1 cellular context compared by ENCODE assay signal in the genomic region with DNA sequence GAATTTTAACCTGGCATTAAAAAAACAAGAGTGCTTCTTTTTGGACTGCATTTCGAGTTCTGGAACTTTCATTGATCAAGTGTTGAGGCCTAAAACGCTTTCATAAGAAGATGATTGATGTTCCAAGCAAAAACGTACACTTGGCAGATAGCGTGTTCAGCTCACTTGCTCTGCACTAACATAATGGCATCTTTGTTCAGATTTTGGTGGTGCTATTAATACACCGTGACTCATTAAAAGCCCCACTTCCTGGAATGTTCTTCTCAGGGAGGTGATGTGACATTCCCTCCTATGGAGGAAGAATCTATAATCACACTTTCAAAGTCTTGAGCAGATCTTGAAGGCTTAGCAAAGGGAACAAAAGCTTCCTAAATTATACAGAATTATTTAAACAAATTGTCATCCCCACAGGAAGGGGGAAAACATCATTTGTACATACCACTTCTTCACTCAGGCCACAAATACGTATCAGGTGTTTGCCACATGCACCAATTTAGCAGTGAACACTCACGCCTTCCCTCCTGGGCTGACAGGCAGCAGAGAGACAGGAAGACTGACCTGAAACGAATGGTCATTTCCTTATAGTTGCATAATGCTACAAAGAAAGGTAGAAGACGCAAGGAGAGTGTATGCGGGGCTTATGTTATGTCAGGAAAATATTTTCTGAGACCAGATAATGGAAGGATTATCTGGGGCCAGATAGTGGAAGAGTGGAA.
TF ChIP-seq lines count a peak whose summit lies in the region.

No MANE protein-coding gene starts in this region.

TF ChIP-seq in K562, 482 proteins besides CTCF, POLR2A, EP300 and RAD21 (continued from another document):
- TF ChIP-seq, protein P1, sequence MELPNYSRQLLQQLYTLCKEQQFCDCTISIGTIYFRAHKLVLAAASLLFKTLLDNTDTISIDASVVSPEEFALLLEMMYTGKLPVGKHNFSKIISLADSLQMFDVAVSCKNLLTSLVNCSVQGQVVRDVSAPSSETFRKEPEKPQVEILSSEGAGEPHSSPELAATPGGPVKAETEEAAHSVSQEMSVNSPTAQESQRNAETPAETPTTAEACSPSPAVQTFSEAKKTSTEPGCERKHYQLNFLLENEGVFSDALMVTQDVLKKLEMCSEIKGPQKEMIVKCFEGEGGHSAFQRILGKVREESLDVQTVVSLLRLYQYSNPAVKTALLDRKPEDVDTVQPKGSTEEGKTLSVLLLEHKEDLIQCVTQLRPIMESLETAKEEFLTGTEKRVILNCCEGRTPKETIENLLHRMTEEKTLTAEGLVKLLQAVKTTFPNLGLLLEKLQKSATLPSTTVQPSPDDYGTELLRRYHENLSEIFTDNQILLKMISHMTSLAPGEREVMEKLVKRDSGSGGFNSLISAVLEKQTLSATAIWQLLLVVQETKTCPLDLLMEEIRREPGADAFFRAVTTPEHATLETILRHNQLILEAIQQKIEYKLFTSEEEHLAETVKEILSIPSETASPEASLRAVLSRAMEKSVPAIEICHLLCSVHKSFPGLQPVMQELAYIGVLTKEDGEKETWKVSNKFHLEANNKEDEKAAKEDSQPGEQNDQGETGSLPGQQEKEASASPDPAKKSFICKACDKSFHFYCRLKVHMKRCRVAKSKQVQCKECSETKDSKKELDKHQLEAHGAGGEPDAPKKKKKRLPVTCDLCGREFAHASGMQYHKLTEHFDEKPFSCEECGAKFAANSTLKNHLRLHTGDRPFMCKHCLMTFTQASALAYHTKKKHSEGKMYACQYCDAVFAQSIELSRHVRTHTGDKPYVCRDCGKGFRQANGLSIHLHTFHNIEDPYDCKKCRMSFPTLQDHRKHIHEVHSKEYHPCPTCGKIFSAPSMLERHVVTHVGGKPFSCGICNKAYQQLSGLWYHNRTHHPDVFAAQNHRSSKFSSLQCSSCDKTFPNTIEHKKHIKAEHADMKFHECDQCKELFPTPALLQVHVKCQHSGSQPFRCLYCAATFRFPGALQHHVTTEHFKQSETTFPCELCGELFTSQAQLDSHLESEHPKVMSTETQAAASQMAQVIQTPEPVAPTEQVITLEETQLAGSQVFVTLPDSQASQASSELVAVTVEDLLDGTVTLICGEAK (IDR thresholded peaks at IDR 0.05): no peak
- TF ChIP-seq, protein P1 (CRISPR knock-in tag; IDR thresholded peaks at IDR 0.05): no peak
- peak; percentile 9 for TF ChIP-seq MEIS2 (IDR thresholded peaks at IDR 0.05; ENCODE audit: partially characterized antibody)
- TF ChIP-seq, protein P2, sequence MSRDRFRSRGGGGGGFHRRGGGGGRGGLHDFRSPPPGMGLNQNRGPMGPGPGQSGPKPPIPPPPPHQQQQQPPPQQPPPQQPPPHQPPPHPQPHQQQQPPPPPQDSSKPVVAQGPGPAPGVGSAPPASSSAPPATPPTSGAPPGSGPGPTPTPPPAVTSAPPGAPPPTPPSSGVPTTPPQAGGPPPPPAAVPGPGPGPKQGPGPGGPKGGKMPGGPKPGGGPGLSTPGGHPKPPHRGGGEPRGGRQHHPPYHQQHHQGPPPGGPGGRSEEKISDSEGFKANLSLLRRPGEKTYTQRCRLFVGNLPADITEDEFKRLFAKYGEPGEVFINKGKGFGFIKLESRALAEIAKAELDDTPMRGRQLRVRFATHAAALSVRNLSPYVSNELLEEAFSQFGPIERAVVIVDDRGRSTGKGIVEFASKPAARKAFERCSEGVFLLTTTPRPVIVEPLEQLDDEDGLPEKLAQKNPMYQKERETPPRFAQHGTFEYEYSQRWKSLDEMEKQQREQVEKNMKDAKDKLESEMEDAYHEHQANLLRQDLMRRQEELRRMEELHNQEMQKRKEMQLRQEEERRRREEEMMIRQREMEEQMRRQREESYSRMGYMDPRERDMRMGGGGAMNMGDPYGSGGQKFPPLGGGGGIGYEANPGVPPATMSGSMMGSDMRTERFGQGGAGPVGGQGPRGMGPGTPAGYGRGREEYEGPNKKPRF (IDR thresholded peaks at IDR 0.05; ENCODE audit: low read depth, low read length): no peak
